ENCODE assay signal across 1 cellular context in the genomic region with DNA sequence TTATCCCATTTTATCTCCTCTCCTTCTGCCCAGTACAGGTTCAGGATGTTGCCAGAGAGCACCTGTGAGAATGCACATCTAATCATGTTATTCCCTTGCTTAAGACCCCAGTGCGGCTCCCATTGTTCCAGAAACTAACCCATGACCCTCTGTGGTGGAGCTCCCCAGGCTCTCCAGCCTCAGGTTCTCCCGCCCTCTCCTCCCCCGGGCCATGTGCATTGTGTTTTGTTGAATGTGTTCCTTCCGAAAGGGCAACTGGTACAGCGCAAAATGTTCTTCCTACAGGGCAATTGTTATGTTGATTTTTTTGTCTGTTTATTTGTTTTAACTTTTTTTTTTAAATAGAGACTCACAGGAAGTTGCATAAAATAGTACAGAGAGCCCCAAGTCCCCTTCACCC.
TF ChIP-seq lines count a peak whose summit lies in the region.

No MANE protein-coding gene starts in this region.

TF ChIP-seq in H1, 55 proteins besides CTCF, POLR2A, EP300 and RAD21 (continued from another document):
- TF ChIP-seq, protein P1, sequence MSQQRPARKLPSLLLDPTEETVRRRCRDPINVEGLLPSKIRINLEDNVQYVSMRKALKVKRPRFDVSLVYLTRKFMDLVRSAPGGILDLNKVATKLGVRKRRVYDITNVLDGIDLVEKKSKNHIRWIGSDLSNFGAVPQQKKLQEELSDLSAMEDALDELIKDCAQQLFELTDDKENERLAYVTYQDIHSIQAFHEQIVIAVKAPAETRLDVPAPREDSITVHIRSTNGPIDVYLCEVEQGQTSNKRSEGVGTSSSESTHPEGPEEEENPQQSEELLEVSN (IDR thresholded peaks at IDR 0.05): peak; percentile 89
- TF ChIP-seq RBBP5 (IDR thresholded peaks at IDR 0.05; ENCODE audit: borderline replicate concordance, low read depth, low read length): no peak
